In genomic region chr7:100678291-100678984, GRCh38 we compare ENCODE assay signal across 12 cellular contexts. TPM values are rescaled to one million over a fixed set of nuclear protein-coding genes. Genes with fewer than 3 reads are reported as not detected.
DNase-seq lines count a peak whose midpoint lies in the region; ATAC-seq and TF ChIP-seq lines count a peak whose summit lies in the region.
"Had no signal": no experiment of that assay in that cellular context is flagged by ENCODE, and none has a peak within 500 bp of the region (broad histone marks: within the 10 kb centered on the region; RNA-seq: fewer than 3 reads in every experiment).

No MANE protein-coding gene starts in this region.

- DNase-seq in cardiac muscle cell (ENCODE audit: low read depth in 1 of 2, low spot score in 1 of 2) (no peak), cardiac septum (ENCODE audit: low spot score) (no peak), immature natural killer cell (no peak), upper lobe of right lung (peak; percentile 65), NCI-H187 (lab: John Stamatoyannopoulos, UW) (no peak), NCI-H2107 treated with DMSO at 0.1 percent for 48 hours (lab: John Stamatoyannopoulos, UW; ENCODE audit: unreplicated experiment) (no peak), NCI-H2029 (lab: John Stamatoyannopoulos, UW) (no peak)
- DNase-seq in activated CD8-positive, alpha-beta T cell treated with anti-CD3 and anti-CD28 coated beads, Interleukin-2, amount 10 ng/mL, durations not matched to agents 7 days and 5 days: no peak
- DNase-seq: midbrain, NCI-H1417 had no signal

- POLR2A ChIA-PET in activated CD8-positive, alpha-beta T cell treated with anti-CD3 and anti-CD28 coated beads, Interleukin-2, amount 10 ng/mL, durations not matched to agents 7 days and 5 days (lab: Charles Lee): no interaction called here

- H3K4me1 ChIP-seq in cardiac muscle cell (ENCODE audit: low read depth): peaks cover 4% of the 10 kb centered on the region
- peaks cover 8% of the 10 kb centered on the region for H3K4me1 ChIP-seq in upper lobe of right lung

- CTCF ChIA-PET in activated CD8-positive, alpha-beta T cell treated with anti-CD3 and anti-CD28 coated beads, Interleukin-2, amount 10 ng/mL, durations not matched to agents 7 days and 5 days (lab: Charles Lee): interaction anchor here (1.1 to 3.4 kb wide), 2 partner anchors 14 to 27 kb away, joined by 6 to 24 read pairs; partner anchors contain the start of genes GIGYF1 and POP7

- peak overlapping the region; percentile 66 for H3K27ac Mint-ChIP-seq in activated CD8-positive, alpha-beta T cell treated with anti-CD3 and anti-CD28 coated beads, Interleukin-2, amount 10 ng/mL, durations not matched to agents 7 days and 5 days
- H3K27ac Mint-ChIP-seq in immature natural killer cell: peak overlapping the region; percentile 41 to 88 (median 74)

- no peak for TF ChIP-seq CTCF in cardiac muscle cell (IDR thresholded peaks at IDR 0.05; ENCODE audit: low read depth, low read length)
- TF ChIP-seq CTCF in upper lobe of right lung (IDR thresholded peaks at IDR 0.05): no peak

- no peak for ATAC-seq in activated CD8-positive, alpha-beta T cell treated with anti-CD3 and anti-CD28 coated beads, Interleukin-2, amount 10 ng/mL, durations not matched to agents 7 days and 5 days
- no peak for ATAC-seq in upper lobe of right lung

- H3K27me3 ChIP-seq in cardiac muscle cell (no peaks in the 10 kb centered on the region), upper lobe of right lung (no peaks in the 10 kb centered on the region)

- H3K36me3 Mint-ChIP-seq in activated CD8-positive, alpha-beta T cell treated with anti-CD3 and anti-CD28 coated beads, Interleukin-2, amount 10 ng/mL, durations not matched to agents 7 days and 5 days (ENCODE audit: low read depth): peaks cover 35% of the 10 kb centered on the region
- peaks cover 0 to 11% (median 0%) of the 10 kb centered on the region in 3 donors for H3K36me3 Mint-ChIP-seq in immature natural killer cell

- H3K4me3 ChIP-seq in cardiac muscle cell: no peak overlapping the region
- no peak overlapping the region for H3K4me3 ChIP-seq in upper lobe of right lung

- peaks cover 34% of the 10 kb centered on the region for H3K4me1 Mint-ChIP-seq in activated CD8-positive, alpha-beta T cell treated with anti-CD3 and anti-CD28 coated beads, Interleukin-2, amount 10 ng/mL, durations not matched to agents 7 days and 5 days (ENCODE audit: low read depth)
- peaks cover 15 to 27% of the 10 kb centered on the region in 2 donors for H3K4me1 Mint-ChIP-seq in immature natural killer cell

- H3K9me3 ChIP-seq in cardiac muscle cell (ENCODE audit: low read depth): no peaks in the 10 kb centered on the region
- H3K9me3 ChIP-seq in upper lobe of right lung: no peaks in the 10 kb centered on the region

- H3K36me3 ChIP-seq in cardiac muscle cell: peaks cover 34% of the 10 kb centered on the region
- peaks cover 67% of the 10 kb centered on the region for H3K36me3 ChIP-seq in upper lobe of right lung

- intact Hi-C loops in cardiac septum (cut with DNase I) (no loop called here), upper lobe of right lung (cut with DNase I) (no loop called here)

- H3K27ac ChIP-seq in cardiac muscle cell: peak overlapping the region; percentile 68
- no peak overlapping the region for H3K27ac ChIP-seq in upper lobe of right lung

- H3K4me3 Mint-ChIP-seq in activated CD8-positive, alpha-beta T cell treated with anti-CD3 and anti-CD28 coated beads, Interleukin-2, amount 10 ng/mL, durations not matched to agents 7 days and 5 days: no peak overlapping the region
- H3K4me3 Mint-ChIP-seq in immature natural killer cell: peak overlapping the region in 1 of 5 donors; percentile 4

- H3K9me3 Mint-ChIP-seq in activated CD8-positive, alpha-beta T cell treated with anti-CD3 and anti-CD28 coated beads, Interleukin-2, amount 10 ng/mL, durations not matched to agents 7 days and 5 days (ENCODE audit: insufficient read depth): no peaks in the 10 kb centered on the region
- H3K9me3 Mint-ChIP-seq in immature natural killer cell: no peaks in the 10 kb centered on the region

- no peaks in the 10 kb centered on the region for H3K27me3 Mint-ChIP-seq in activated CD8-positive, alpha-beta T cell treated with anti-CD3 and anti-CD28 coated beads, Interleukin-2, amount 10 ng/mL, durations not matched to agents 7 days and 5 days (ENCODE audit: low read depth)
- H3K27me3 Mint-ChIP-seq in immature natural killer cell (ENCODE audit: low read depth in 3 of 3): peaks cover 14 to 26% (median 19%) of the 10 kb centered on the region in 3 donors

RNA-seq across cellular contexts. Expression of gene GNB2, which starts 4.9 kb away (rescaled TPM):
- total RNA-seq in cardiac muscle cell (233 and 234 TPM in 2 replicates), cardiac septum (123 TPM), upper lobe of right lung (208 TPM)
- polyA plus RNA-seq in cardiac muscle cell (241 and 286 TPM in 2 replicates), immature natural killer cell (10 to 100 TPM; 61.4 to 71.8 (median 64.8) TPM)
- 100 to 1,000 TPM; 274 to 286 TPM for total RNA-seq in activated CD8-positive, alpha-beta T cell treated with anti-CD3 and anti-CD28 coated beads, Interleukin-2, amount 10 ng/mL, durations not matched to agents 7 days and 5 days

RNA-seq across cellular contexts. Expression of gene GIGYF1, which starts 15.6 kb away (rescaled TPM):
- total RNA-seq in cardiac muscle cell (31.9 and 53.2 TPM in 2 replicates), cardiac septum (23.9 TPM), upper lobe of right lung (44.5 TPM)
- polyA plus RNA-seq in cardiac muscle cell (14.0 and 20.1 TPM in 2 replicates), immature natural killer cell (1 to 10 TPM in 1 of 3 donors, under 1 TPM in 2; 0.03 to 2.0 (median 0.47) TPM)
- 10 to 100 TPM; 42.1 to 43.0 TPM for total RNA-seq in activated CD8-positive, alpha-beta T cell treated with anti-CD3 and anti-CD28 coated beads, Interleukin-2, amount 10 ng/mL, durations not matched to agents 7 days and 5 days

RNA-seq across cellular contexts. Expression of gene ACTL6B, which starts 22.2 kb away (rescaled TPM):
- not detected in 2 replicates for total RNA-seq in cardiac muscle cell
- polyA plus RNA-seq in cardiac muscle cell: not detected in 2 replicates
- total RNA-seq in cardiac septum: not detected
- total RNA-seq in activated CD8-positive, alpha-beta T cell treated with anti-CD3 and anti-CD28 coated beads, Interleukin-2, amount 10 ng/mL, durations not matched to agents 7 days and 5 days: not detected
- not detected for polyA plus RNA-seq in immature natural killer cell
- total RNA-seq in upper lobe of right lung: not detected
- total RNA-seq: activated CD8-positive, alpha-beta memory T cell treated with anti-CD3 and anti-CD28 coated beads for 36 hours; subcutaneous adipose tissue had no signal

RNA-seq across cellular contexts. Expression of gene POP7, which starts 27.5 kb away (rescaled TPM):
- total RNA-seq in cardiac muscle cell: 30.6 and 45.7 TPM in 2 replicates
- 40.2 and 68.3 TPM in 2 replicates for polyA plus RNA-seq in cardiac muscle cell
- total RNA-seq in cardiac septum: 25.1 TPM
- 10 to 100 TPM; 43.6 to 48.3 TPM for total RNA-seq in activated CD8-positive, alpha-beta T cell treated with anti-CD3 and anti-CD28 coated beads, Interleukin-2, amount 10 ng/mL, durations not matched to agents 7 days and 5 days
- polyA plus RNA-seq in immature natural killer cell: 10 to 100 TPM; 65.1 to 70.3 (median 67.0) TPM
- total RNA-seq in upper lobe of right lung: 20.2 TPM

RNA-seq across cellular contexts. Expression of gene TFR2, which starts 37.1 kb away (rescaled TPM):
- total RNA-seq in cardiac muscle cell (0.89 and 2.5 TPM in 2 replicates), cardiac septum (0.13 TPM), upper lobe of right lung (0.41 TPM)
- polyA plus RNA-seq in cardiac muscle cell (0.39 TPM in 1 of 2 replicates, not detected in the other), immature natural killer cell (1 to 10 TPM in 2 of 3 donors, under 1 TPM in 1; 0.85 to 1.8 (median 1.1) TPM)
- 10 to 100 TPM; 13.1 to 14.5 TPM for total RNA-seq in activated CD8-positive, alpha-beta T cell treated with anti-CD3 and anti-CD28 coated beads, Interleukin-2, amount 10 ng/mL, durations not matched to agents 7 days and 5 days
